Comparison of ENCODE assay signal across 2 cellular contexts in genomic region chr7:22450013-22450412, GRCh38. TPM values are rescaled to one million over a fixed set of nuclear protein-coding genes. Genes with fewer than 3 reads are reported as not detected.
"Had no signal": no experiment of that assay in that cellular context is flagged by ENCODE, and none has a peak within 500 bp of the region (broad histone marks: within the 10 kb centered on the region; RNA-seq: fewer than 3 reads in every experiment).

No MANE protein-coding gene starts in this region.

RNA-seq across cellular contexts. Expression of gene STEAP1B, which starts 50.0 kb away (rescaled TPM):
- total RNA-seq: LHCN-M2, MCF 10A had no signal
